Comparison of ENCODE assay signal across 9 cellular contexts in the genomic region with DNA sequence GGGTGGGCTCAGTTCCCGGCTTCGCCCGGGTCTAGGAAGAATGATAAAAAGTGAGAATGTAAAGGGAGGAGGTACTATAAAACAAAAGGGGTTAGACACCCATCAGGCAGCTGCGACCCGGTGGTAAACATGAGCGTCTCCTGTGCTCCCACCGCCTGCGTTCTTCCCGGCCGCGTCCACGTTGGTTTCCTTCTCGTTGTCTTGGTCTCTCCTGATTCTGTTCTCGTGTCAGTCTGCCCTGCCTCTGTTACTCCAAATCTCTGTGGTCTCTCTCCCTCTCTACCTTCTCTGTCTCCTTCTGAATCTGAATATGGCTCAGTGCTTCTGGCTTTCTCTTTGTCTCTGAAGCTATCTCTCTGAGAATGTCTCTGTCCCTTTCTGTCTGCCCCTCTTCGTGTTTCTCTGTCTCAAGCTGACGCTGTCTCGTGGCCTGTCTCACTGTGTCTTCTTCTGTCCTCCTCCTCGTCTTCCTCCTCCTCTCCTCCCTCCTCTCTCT. TPM values are rescaled to one million over a fixed set of nuclear protein-coding genes. Genes with fewer than 3 reads are reported as not detected.
A peak's percentile ranks its signal among the peaks of the same experiment; 100 is the strongest.
DNase-seq lines count a peak whose midpoint lies in the region; ATAC-seq, FAIRE-seq and TF ChIP-seq lines count a peak whose summit lies in the region.
"Had no signal": no experiment of that assay in that cellular context is flagged by ENCODE, and none has a peak within 500 bp of the region (broad histone marks: within the 10 kb centered on the region; RNA-seq: fewer than 3 reads in every experiment).

No MANE protein-coding gene starts in this region.

- H3K9me1 ChIP-seq in endothelial cell of umbilical vein (replicated peaks; ENCODE audit: control insufficient read depth, extremely low read depth, insufficient read depth, low read length): no peaks in the 10 kb centered on the region

- no peaks in the 10 kb centered on the region for H3K9me3 Mint-ChIP-seq in Caco-2 (ENCODE audit: unreplicated experiment)

- H3K4me3 ChIP-seq in Caco-2 (ENCODE audit: low read depth, low read length) (peak overlapping the region; percentile 33), HUES6 (ENCODE audit: low read depth, low read length) (peak overlapping the region; percentile 43), endothelial cell of umbilical vein (replicated peaks in 1 of 3; ENCODE audit: insufficient read depth in 1 of 3, low read depth in 1 of 3, low read length in 3 of 3) (no peak overlapping the region), pancreas (peak overlapping the region in 2 of 4 donors; percentile 36 to 39)

- H3K27me3 ChIP-seq in Caco-2 (replicated peaks; ENCODE audit: control insufficient read depth, insufficient read depth, low read length): no peaks in the 10 kb centered on the region
- peaks cover 92% of the 10 kb centered on the region for H3K27me3 ChIP-seq in HUES6 (ENCODE audit: control insufficient read depth, insufficient read depth, low read length)
- peaks cover 12 to 32% of the 10 kb centered on the region in 2 experiments for H3K27me3 ChIP-seq in endothelial cell of umbilical vein (ENCODE audit: control insufficient read depth in 2 of 2, insufficient read depth in 2 of 2, low read length in 2 of 2)
- no peaks in the 10 kb centered on the region for H3K27me3 ChIP-seq in pancreas

- H3K36me3 Mint-ChIP-seq in Caco-2 (ENCODE audit: insufficient read depth, unreplicated experiment): peaks cover 8% of the 10 kb centered on the region

- peaks cover 44% of the 10 kb centered on the region for H3K4me1 Mint-ChIP-seq in Caco-2 (ENCODE audit: low read depth, unreplicated experiment)

- H3K36me3 ChIP-seq in Caco-2 (ENCODE audit: control insufficient read depth, insufficient read depth, low read length) (no peaks in the 10 kb centered on the region), HUES6 (ENCODE audit: control insufficient read depth, insufficient read depth, low read length) (no peaks in the 10 kb centered on the region), endothelial cell of umbilical vein (ENCODE audit: control insufficient read depth in 2 of 2, extremely low read depth in 1 of 2, insufficient read depth in 2 of 2, low read length in 2 of 2) (no peaks in the 10 kb centered on the region), pancreas (no peaks in the 10 kb centered on the region)

- BruUV-seq in Caco-2 (replicated peaks; lab: Mats Ljungman, UMichigan) (TSS peak; percentile 86), endothelial cell of umbilical vein (replicated peaks; lab: Mats Ljungman, UMichigan) (no TSS peak)

- H3K27ac ChIP-seq in HUES6 (ENCODE audit: low read depth, low read length) (no peak overlapping the region), endothelial cell of umbilical vein (ENCODE audit: insufficient read depth, low read depth, low read length) (no peak overlapping the region), pancreas (no peak overlapping the region)

- H3K9me3 ChIP-seq in Caco-2: no peaks in the 10 kb centered on the region
- H3K9me3 ChIP-seq in HUES6 (ENCODE audit: control insufficient read depth, insufficient read depth, low read depth, low read length): no peaks in the 10 kb centered on the region
- no peaks in the 10 kb centered on the region for H3K9me3 ChIP-seq in endothelial cell of umbilical vein (replicated peaks; ENCODE audit: control insufficient read depth, insufficient read depth, low read length)
- H3K9me3 ChIP-seq in pancreas: no peaks in the 10 kb centered on the region

- 37 to 46% methylated on average over 18 of the region's 18 CpGs for WGBS in pancreas, 2 donors

- peak overlapping the region; percentile 61 for H3K4me3 Mint-ChIP-seq in Caco-2 (ENCODE audit: unreplicated experiment)

- peaks cover 41% of the 10 kb centered on the region for H3K4me1 ChIP-seq in Caco-2
- H3K4me1 ChIP-seq in HUES6 (ENCODE audit: control insufficient read depth, insufficient read depth, low read length): peaks cover 27% of the 10 kb centered on the region
- H3K4me1 ChIP-seq in endothelial cell of umbilical vein (ENCODE audit: control insufficient read depth, extremely low read depth, insufficient read depth, low read length): peaks cover 12% of the 10 kb centered on the region
- H3K4me1 ChIP-seq in pancreas: peaks cover 0 to 22% (median 10%) of the 10 kb centered on the region in 3 donors

- CTCF ChIA-PET in Caco-2 (lab: Charles Lee) (no interaction called here), endothelial cell of umbilical vein (lab: Charles Lee) (interaction anchor here (0.9 to 1.4 kb wide), 3 partner anchors 12 to 88 kb away, joined by 4 to 7 read pairs (median 5); no protein-coding TSS in a partner anchor)

- TF ChIP-seq CTCF in Caco-2 (IDR thresholded peaks at IDR 0.05; ENCODE audit: insufficient read depth in 1 of 2, low read depth in 1 of 2, low read length in 1 of 2, severe bottlenecking in 1 of 2, unreplicated experiment in 1 of 2) (no peak), endothelial cell of umbilical vein (IDR thresholded peaks at IDR 0.05; ENCODE audit: extremely low read depth in 1 of 2, insufficient read depth in 1 of 2, low read depth in 1 of 2, low read length in 2 of 2) (no peak), pancreas (IDR thresholded peaks at IDR 0.05) (no peak)

- H3K27ac Mint-ChIP-seq in Caco-2 (ENCODE audit: unreplicated experiment): peak overlapping the region; percentile 87

- H3K9ac ChIP-seq in HUES6 (ENCODE audit: low read length) (peak overlapping the region; percentile 18), endothelial cell of umbilical vein (replicated peaks; ENCODE audit: extremely low read depth, insufficient read depth, low read length) (no peak overlapping the region)

- DNase-seq in Caco-2: no peak
- DNase-seq in endothelial cell of umbilical vein (ENCODE audit: low read depth, low spot score): peak; percentile 37
- no peak for DNase-seq in pancreas
- no peak for DNase-seq in AG20443 (ENCODE audit: low spot score)
- DNase-seq in D341Med (ENCODE audit: low spot score): no peak
- DNase-seq in HTR-8/SVneo (ENCODE audit: insufficient read length, low spot score): no peak

- ATAC-seq in pancreas (peak; percentile 6 to 30 (median 14)), HG02642 (IDR thresholded peaks at IDR 0.05; ENCODE audit: poor library complexity, unreplicated experiment) (no peak)

- intact Hi-C loops in Caco-2 (cut with micrococcal nuclease; ENCODE audit: unreplicated experiment): loop anchor here (1.0 to 5.0 kb wide), 2 partner anchors 15 to 33 kb away; no protein-coding TSS in a partner anchor
- intact Hi-C loops in endothelial cell of umbilical vein (cut with micrococcal nuclease): loop anchor here (1.0 kb wide), 1 partner anchor 42 kb away; a partner anchor contains a TSS
- intact Hi-C loops in pancreas (cut with DNase I): no loop called here

- TF ChIP-seq POLR2A in endothelial cell of umbilical vein (IDR thresholded peaks at IDR 0.05; ENCODE audit: low read depth, low read length): no peak

- POLR2A ChIA-PET in Caco-2 (lab: Charles Lee): interaction anchor here (0.5 to 1.1 kb wide), 2 partner anchors 48 to 126 kb away, joined by 3 read pairs; no protein-coding TSS in a partner anchor
- POLR2A ChIA-PET in endothelial cell of umbilical vein (lab: Charles Lee): no interaction called here

- FAIRE-seq in endothelial cell of umbilical vein (lab: Jason Lieb, UNC) (no peak), pancreas (lab: Jason Lieb, UNC) (no peak), HTR-8/SVneo (lab: Jason Lieb, UNC) (no peak)
- FAIRE-seq: frontal cortex had no signal

- peak overlapping the region; percentile 46 for H3K4me2 ChIP-seq in endothelial cell of umbilical vein (ENCODE audit: insufficient read depth, low read length)

- no peaks in the 10 kb centered on the region for H4K20me1 ChIP-seq in endothelial cell of umbilical vein (replicated peaks; ENCODE audit: control insufficient read depth, extremely low read depth, insufficient read depth, low read length)

- dilution Hi-C loops in endothelial cell of umbilical vein (cut with MboI; ENCODE audit: extremely low pct_ligation_motif_present, low sequenced_read_pairs): no loop called here

- H3K79me2 ChIP-seq in endothelial cell of umbilical vein (ENCODE audit: control insufficient read depth, insufficient read depth, low read length): no peaks in the 10 kb centered on the region

- peak overlapping the region; percentile 39 for H2AFZ ChIP-seq in endothelial cell of umbilical vein (ENCODE audit: low read depth, low read length)

- H3K27me3 Mint-ChIP-seq in Caco-2 (ENCODE audit: insufficient read depth, unreplicated experiment): no peaks in the 10 kb centered on the region

TF ChIP-seq in endothelial cell of umbilical vein, 7 proteins besides CTCF, POLR2A, EP300 and RAD21:
- TF ChIP-seq, protein P1, sequence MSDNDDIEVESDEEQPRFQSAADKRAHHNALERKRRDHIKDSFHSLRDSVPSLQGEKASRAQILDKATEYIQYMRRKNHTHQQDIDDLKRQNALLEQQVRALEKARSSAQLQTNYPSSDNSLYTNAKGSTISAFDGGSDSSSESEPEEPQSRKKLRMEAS (IDR thresholded peaks at IDR 0.05; ENCODE audit: insufficient read depth, insufficient read length): no peak
- no peak for TF ChIP-seq FOS (IDR thresholded peaks at IDR 0.05; ENCODE audit: borderline replicate concordance, insufficient read depth, low read length)
- TF ChIP-seq GATA2 (IDR thresholded peaks at IDR 0.05; ENCODE audit: insufficient read depth, insufficient read length, low read depth, low read length): no peak
- no peak for TF ChIP-seq EZH2 (IDR thresholded peaks at IDR 0.05; ENCODE audit: borderline replicate concordance, low read depth, low read length, severe bottlenecking)
- no peak for TF ChIP-seq JUN (IDR thresholded peaks at IDR 0.05; ENCODE audit: borderline replicate concordance, insufficient read depth, insufficient read length, low read depth)
- no peak for TF ChIP-seq MYC (IDR thresholded peaks at IDR 0.05; ENCODE audit: low read depth, low read length)
- TF ChIP-seq POLR2AphosphoS5 (IDR thresholded peaks at IDR 0.05; ENCODE audit: insufficient read depth, low read depth, low read length): no peak

RNA-seq across cellular contexts. Expression of a gene that starts 41.6 kb away (rescaled TPM):
- 108 and 117 TPM in 2 replicates for total RNA-seq in Caco-2 (2022)
- 23.9 and 24.4 TPM in 2 replicates for total RNA-seq in endothelial cell of umbilical vein
- 5.6 and 6.1 TPM in 2 replicates for polyA plus RNA-seq in endothelial cell of umbilical vein
- 5.6 and 7.2 TPM in 2 replicates for polyA plus RNA-seq in endothelial cell of umbilical vein (2011; cell fraction: cytosol; rRNA removed)
- polyA plus RNA-seq in endothelial cell of umbilical vein (2011; cell fraction: nucleus; rRNA removed): 7.6 and 7.8 TPM in 2 replicates
- 13.1 and 16.9 TPM in 2 replicates for polyA plus RNA-seq in endothelial cell of umbilical vein (2012)
- polyA minus RNA-seq in endothelial cell of umbilical vein: 3.0 and 4.0 TPM in 2 replicates
- 9.3 TPM for polyA minus RNA-seq in endothelial cell of umbilical vein (2011; cell fraction: cytosol; rRNA and poly(A)+ RNA removed)
- 2.9 and 4.7 TPM in 2 replicates for polyA minus RNA-seq in endothelial cell of umbilical vein (2011; cell fraction: nucleus; rRNA and poly(A)+ RNA removed)
- 10 to 100 TPM; 23.1 to 28.3 (median 25.3) TPM for total RNA-seq in pancreas
- 10 to 100 TPM; 27.4 to 29.3 TPM for polyA plus RNA-seq in pancreas

Comparison
In these comparisons a context has a peak if more than half of its experiments do, and no peak if none do; other contexts are left out.
1. H3K4me3 ChIP-seq: peak in Caco-2 (single experiment) and HUES6 (single experiment); none in endothelial cell of umbilical vein (0 of 3).
2. intact Hi-C loops: an anchor here in Caco-2 (1.0 to 5.0 kb wide) and endothelial cell of umbilical vein (1.0 kb wide); none called in pancreas.